Comparison of ENCODE assay signal across 1 cellular context in genomic region chr15:62066663-62067447, GRCh38.
TF ChIP-seq lines count a peak whose summit lies in the region.

A gene with protein sequence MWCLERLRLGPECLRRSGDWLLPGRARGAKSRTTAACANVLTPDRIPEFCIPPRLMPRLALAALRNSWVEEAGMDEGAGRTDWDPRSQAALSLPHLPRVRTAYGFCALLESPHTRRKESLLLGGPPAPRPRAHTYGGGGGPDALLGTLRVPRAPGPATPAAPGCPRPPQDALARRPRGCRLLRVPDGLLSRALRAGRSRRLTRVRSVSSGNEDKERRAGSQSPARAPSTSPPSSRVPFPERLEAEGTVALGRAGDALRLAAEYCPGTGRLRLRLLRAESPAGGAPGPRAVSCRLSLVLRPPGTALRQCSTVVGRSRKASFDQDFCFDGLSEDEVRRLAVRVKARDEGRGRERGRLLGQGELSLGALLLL (plus strand): TSS chr15:62066977. CDS start chr15:62067614, 637 bp downstream.

TF ChIP-seq in HepG2, 621 proteins besides CTCF, POLR2A, EP300 and RAD21 (continued from another document and continues in another):
- TF ChIP-seq, protein P1, sequence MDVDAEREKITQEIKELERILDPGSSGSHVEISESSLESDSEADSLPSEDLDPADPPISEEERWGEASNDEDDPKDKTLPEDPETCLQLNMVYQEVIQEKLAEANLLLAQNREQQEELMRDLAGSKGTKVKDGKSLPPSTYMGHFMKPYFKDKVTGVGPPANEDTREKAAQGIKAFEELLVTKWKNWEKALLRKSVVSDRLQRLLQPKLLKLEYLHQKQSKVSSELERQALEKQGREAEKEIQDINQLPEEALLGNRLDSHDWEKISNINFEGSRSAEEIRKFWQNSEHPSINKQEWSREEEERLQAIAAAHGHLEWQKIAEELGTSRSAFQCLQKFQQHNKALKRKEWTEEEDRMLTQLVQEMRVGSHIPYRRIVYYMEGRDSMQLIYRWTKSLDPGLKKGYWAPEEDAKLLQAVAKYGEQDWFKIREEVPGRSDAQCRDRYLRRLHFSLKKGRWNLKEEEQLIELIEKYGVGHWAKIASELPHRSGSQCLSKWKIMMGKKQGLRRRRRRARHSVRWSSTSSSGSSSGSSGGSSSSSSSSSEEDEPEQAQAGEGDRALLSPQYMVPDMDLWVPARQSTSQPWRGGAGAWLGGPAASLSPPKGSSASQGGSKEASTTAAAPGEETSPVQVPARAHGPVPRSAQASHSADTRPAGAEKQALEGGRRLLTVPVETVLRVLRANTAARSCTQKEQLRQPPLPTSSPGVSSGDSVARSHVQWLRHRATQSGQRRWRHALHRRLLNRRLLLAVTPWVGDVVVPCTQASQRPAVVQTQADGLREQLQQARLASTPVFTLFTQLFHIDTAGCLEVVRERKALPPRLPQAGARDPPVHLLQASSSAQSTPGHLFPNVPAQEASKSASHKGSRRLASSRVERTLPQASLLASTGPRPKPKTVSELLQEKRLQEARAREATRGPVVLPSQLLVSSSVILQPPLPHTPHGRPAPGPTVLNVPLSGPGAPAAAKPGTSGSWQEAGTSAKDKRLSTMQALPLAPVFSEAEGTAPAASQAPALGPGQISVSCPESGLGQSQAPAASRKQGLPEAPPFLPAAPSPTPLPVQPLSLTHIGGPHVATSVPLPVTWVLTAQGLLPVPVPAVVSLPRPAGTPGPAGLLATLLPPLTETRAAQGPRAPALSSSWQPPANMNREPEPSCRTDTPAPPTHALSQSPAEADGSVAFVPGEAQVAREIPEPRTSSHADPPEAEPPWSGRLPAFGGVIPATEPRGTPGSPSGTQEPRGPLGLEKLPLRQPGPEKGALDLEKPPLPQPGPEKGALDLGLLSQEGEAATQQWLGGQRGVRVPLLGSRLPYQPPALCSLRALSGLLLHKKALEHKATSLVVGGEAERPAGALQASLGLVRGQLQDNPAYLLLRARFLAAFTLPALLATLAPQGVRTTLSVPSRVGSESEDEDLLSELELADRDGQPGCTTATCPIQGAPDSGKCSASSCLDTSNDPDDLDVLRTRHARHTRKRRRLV (CRISPR knock-in tag; IDR thresholded peaks at IDR 0.05) = no peak
- peak; percentile 37 to 59; a peak in 2 of 4 replicates for TF ChIP-seq MAFK (conservative IDR thresholded peaks at IDR 0.05 in 1 of 2, IDR thresholded peaks at IDR 0.05 in 1 of 2; ENCODE audit: low read length in 2 of 2)
- peak; percentile 72 for TF ChIP-seq DMAP1 (CRISPR knock-in tag; IDR thresholded peaks at IDR 0.05)
- 0 out of 2 replicates have a peak, but pooled peaks have one; percentile 55 for TF ChIP-seq ZSCAN29 (CRISPR knock-in tag; conservative IDR thresholded peaks at IDR 0.05)
- peak; percentile 63 for TF ChIP-seq UBTF (CRISPR knock-in tag; IDR thresholded peaks at IDR 0.05)
- no peak for TF ChIP-seq ZNF431 (CRISPR knock-in tag; IDR thresholded peaks at IDR 0.05; ENCODE audit: borderline replicate concordance, low read depth)
- TF ChIP-seq, protein P2, sequence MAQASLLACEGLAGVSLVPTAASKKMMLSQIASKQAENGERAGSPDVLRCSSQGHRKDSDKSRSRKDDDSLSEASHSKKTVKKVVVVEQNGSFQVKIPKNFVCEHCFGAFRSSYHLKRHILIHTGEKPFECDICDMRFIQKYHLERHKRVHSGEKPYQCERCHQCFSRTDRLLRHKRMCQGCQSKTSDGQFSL (CRISPR knock-in tag; IDR thresholded peaks at IDR 0.05) = no peak
- TF ChIP-seq ZNF501 (CRISPR knock-in tag; IDR thresholded peaks at IDR 0.05) = no peak
- no peak for TF ChIP-seq ZSCAN22 (CRISPR knock-in tag; IDR thresholded peaks at IDR 0.05)
- TF ChIP-seq YY1 (IDR thresholded peaks at IDR 0.05; ENCODE audit: insufficient read depth, insufficient replicate concordance, low read depth, low read length) = peak; percentile 18
- TF ChIP-seq REXO4 (CRISPR knock-in tag; IDR thresholded peaks at IDR 0.05; ENCODE audit: borderline replicate concordance) = no peak
- peak; percentile 46; the same call in 1 of the 2 replicates for TF ChIP-seq E2F2 (CRISPR knock-in tag; IDR thresholded peaks at IDR 0.05; ENCODE audit: borderline replicate concordance)
- TF ChIP-seq, protein P3, sequence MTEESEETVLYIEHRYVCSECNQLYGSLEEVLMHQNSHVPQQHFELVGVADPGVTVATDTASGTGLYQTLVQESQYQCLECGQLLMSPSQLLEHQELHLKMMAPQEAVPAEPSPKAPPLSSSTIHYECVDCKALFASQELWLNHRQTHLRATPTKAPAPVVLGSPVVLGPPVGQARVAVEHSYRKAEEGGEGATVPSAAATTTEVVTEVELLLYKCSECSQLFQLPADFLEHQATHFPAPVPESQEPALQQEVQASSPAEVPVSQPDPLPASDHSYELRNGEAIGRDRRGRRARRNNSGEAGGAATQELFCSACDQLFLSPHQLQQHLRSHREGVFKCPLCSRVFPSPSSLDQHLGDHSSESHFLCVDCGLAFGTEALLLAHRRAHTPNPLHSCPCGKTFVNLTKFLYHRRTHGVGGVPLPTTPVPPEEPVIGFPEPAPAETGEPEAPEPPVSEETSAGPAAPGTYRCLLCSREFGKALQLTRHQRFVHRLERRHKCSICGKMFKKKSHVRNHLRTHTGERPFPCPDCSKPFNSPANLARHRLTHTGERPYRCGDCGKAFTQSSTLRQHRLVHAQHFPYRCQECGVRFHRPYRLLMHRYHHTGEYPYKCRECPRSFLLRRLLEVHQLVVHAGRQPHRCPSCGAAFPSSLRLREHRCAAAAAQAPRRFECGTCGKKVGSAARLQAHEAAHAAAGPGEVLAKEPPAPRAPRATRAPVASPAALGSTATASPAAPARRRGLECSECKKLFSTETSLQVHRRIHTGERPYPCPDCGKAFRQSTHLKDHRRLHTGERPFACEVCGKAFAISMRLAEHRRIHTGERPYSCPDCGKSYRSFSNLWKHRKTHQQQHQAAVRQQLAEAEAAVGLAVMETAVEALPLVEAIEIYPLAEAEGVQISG (CRISPR knock-in tag; IDR thresholded peaks at IDR 0.05) = peak; percentile 53; the same call in 1 of the 2 replicates
- no peak for TF ChIP-seq NR2F1 (CRISPR knock-in tag; IDR thresholded peaks at IDR 0.05)
- peak; percentile 36; the same call in 1 of the 2 replicates for TF ChIP-seq SP4 (CRISPR knock-in tag; IDR thresholded peaks at IDR 0.05)
- peak; percentile 57; the same call in 1 of the 2 replicates for TF ChIP-seq IKZF5 (CRISPR knock-in tag; IDR thresholded peaks at IDR 0.05)
- TF ChIP-seq ONECUT2 (CRISPR knock-in tag; IDR thresholded peaks at IDR 0.05) = no peak
- no peak for TF ChIP-seq FIP1L1 (IDR thresholded peaks at IDR 0.05; ENCODE audit: borderline replicate concordance, insufficient read depth, low read depth, low read length)
- no peak for TF ChIP-seq ZEB1 (IDR thresholded peaks at IDR 0.05; ENCODE audit: insufficient replicate concordance, low read depth)
- TF ChIP-seq NR2C2 (CRISPR knock-in tag; IDR thresholded peaks at IDR 0.05; ENCODE audit: borderline replicate concordance) = peak; percentile 38; the same call in 1 of the 2 replicates
- TF ChIP-seq ZBTB38 (CRISPR knock-in tag; IDR thresholded peaks at IDR 0.05) = 0 out of 2 replicates have a peak, but pooled peaks have one; percentile 35
- TF ChIP-seq, protein P4, sequence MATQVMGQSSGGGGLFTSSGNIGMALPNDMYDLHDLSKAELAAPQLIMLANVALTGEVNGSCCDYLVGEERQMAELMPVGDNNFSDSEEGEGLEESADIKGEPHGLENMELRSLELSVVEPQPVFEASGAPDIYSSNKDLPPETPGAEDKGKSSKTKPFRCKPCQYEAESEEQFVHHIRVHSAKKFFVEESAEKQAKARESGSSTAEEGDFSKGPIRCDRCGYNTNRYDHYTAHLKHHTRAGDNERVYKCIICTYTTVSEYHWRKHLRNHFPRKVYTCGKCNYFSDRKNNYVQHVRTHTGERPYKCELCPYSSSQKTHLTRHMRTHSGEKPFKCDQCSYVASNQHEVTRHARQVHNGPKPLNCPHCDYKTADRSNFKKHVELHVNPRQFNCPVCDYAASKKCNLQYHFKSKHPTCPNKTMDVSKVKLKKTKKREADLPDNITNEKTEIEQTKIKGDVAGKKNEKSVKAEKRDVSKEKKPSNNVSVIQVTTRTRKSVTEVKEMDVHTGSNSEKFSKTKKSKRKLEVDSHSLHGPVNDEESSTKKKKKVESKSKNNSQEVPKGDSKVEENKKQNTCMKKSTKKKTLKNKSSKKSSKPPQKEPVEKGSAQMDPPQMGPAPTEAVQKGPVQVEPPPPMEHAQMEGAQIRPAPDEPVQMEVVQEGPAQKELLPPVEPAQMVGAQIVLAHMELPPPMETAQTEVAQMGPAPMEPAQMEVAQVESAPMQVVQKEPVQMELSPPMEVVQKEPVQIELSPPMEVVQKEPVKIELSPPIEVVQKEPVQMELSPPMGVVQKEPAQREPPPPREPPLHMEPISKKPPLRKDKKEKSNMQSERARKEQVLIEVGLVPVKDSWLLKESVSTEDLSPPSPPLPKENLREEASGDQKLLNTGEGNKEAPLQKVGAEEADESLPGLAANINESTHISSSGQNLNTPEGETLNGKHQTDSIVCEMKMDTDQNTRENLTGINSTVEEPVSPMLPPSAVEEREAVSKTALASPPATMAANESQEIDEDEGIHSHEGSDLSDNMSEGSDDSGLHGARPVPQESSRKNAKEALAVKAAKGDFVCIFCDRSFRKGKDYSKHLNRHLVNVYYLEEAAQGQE (IDR thresholded peaks at IDR 0.05; ENCODE audit: borderline replicate concordance in 1 of 2, low read depth in 1 of 2, low read length in 2 of 2) = peak; percentile 36 to 88
- TF ChIP-seq ZBTB20 (CRISPR knock-in tag; IDR thresholded peaks at IDR 0.05; ENCODE audit: borderline replicate concordance, low read depth) = peak; percentile 41; the same call in 1 of the 2 replicates
- TF ChIP-seq, protein P5, sequence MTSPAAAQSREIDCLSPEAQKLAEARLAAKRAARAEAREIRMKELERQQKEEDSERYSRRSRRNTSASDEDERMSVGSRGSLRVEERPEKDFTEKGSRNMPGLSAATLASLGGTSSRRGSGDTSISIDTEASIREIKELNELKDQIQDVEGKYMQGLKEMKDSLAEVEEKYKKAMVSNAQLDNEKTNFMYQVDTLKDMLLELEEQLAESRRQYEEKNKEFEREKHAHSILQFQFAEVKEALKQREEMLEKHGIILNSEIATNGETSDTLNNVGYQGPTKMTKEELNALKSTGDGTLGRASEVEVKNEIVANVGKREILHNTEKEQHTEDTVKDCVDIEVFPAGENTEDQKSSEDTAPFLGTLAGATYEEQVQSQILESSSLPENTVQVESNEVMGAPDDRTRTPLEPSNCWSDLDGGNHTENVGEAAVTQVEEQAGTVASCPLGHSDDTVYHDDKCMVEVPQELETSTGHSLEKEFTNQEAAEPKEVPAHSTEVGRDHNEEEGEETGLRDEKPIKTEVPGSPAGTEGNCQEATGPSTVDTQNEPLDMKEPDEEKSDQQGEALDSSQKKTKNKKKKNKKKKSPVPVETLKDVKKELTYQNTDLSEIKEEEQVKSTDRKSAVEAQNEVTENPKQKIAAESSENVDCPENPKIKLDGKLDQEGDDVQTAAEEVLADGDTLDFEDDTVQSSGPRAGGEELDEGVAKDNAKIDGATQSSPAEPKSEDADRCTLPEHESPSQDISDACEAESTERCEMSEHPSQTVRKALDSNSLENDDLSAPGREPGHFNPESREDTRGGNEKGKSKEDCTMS (CRISPR knock-in tag; conservative IDR thresholded peaks at IDR 0.05) = no peak
- TF ChIP-seq, protein P6, sequence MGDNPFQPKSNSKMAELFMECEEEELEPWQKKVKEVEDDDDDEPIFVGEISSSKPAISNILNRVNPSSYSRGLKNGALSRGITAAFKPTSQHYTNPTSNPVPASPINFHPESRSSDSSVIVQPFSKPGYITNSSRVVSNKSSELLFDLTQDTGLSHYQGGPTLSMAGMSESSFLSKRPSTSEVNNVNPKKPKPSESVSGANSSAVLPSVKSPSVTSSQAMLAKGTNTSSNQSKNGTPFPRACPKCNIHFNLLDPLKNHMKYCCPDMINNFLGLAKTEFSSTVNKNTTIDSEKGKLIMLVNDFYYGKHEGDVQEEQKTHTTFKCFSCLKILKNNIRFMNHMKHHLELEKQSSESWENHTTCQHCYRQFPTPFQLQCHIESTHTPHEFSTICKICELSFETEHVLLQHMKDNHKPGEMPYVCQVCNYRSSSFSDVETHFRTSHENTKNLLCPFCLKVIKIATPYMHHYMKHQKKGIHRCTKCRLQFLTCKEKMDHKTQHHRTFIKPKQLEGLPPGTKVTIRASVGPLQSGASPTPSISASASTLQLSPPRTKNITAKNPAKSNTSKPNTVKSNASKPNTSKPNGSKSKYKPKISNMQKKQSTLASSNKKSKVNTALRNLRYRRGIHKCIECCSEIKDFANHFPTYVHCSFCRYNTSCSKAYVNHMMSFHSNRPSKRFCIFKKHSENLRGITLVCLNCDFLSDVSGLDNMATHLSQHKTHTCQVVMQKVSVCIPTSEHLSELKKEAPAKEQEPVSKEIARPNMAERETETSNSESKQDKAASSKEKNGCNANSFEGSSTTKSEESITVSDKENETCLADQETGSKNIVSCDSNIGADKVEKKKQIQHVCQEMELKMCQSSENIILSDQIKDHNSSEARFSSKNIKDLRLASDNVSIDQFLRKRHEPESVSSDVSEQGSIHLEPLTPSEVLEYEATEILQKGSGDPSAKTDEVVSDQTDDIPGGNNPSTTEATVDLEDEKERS (CRISPR knock-in tag; IDR thresholded peaks at IDR 0.05) = no peak
- no peak for TF ChIP-seq SOX13 (IDR thresholded peaks at IDR 0.05)
- peak in 1 of 2 experiments; percentile 41; a peak in 1 of 4 replicates for TF ChIP-seq SOX13 (CRISPR knock-in tag; conservative IDR thresholded peaks at IDR 0.05 in 1 of 2, IDR thresholded peaks at IDR 0.05 in 1 of 2)
